In the genomic region with DNA sequence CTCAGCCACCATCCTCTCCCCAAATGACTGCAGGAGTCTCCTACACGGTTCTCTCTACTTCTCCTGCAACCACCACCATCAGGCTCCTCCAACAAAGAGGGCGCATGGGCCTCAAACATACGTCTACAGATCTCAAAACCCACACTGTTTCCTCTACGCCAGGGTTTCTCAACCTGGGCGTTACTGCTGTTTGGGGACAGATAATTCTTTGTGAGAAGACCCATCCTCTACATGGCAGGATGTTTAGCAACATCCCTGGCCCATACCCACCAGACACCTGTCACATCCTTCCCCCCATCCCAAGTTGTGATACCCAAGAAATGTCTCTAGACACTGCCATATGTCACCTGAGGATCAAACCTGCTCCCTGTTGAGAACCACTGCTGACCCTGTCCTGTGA, we compare ENCODE assay signal across 13 cellular contexts. TPM values are rescaled to one million over a fixed set of nuclear protein-coding genes. Genes with fewer than 3 reads are reported as not detected.
DNase-seq lines count a peak whose midpoint lies in the region; ATAC-seq and TF ChIP-seq lines count a peak whose summit lies in the region.
"Had no signal": no experiment of that assay in that cellular context is flagged by ENCODE, and none has a peak within 500 bp of the region (broad histone marks: within the 10 kb centered on the region; RNA-seq: fewer than 3 reads in every experiment).

No MANE protein-coding gene starts in this region.

- peak overlapping the region; percentile 92 for H3K27ac Mint-ChIP-seq in T-helper 17 cell
- H3K27ac Mint-ChIP-seq in type B pancreatic cell: peak overlapping the region; percentile 32

- no peak for TF ChIP-seq CTCF in type B pancreatic cell (conservative IDR thresholded peaks at IDR 0.05)
- no peak for TF ChIP-seq CTCF in body of pancreas (IDR thresholded peaks at IDR 0.05)

- no peak overlapping the region for H3K27ac ChIP-seq in body of pancreas

- peaks cover 72% of the 10 kb centered on the region for H3K4me1 Mint-ChIP-seq in T-helper 17 cell
- peaks cover 31% of the 10 kb centered on the region for H3K4me1 Mint-ChIP-seq in type B pancreatic cell (ENCODE audit: unreplicated experiment)

- H3K27me3 ChIP-seq in body of pancreas: no peaks in the 10 kb centered on the region

- peak; percentile 35 for ATAC-seq in T-helper 17 cell
- ATAC-seq in HG03442 (IDR thresholded peaks at IDR 0.05; ENCODE audit: unreplicated experiment): no peak
- ATAC-seq in body of pancreas: no peak

- no peak overlapping the region for H3K4me3 ChIP-seq in body of pancreas

- H3K4me1 ChIP-seq in body of pancreas: peaks cover 50% of the 10 kb centered on the region

- H3K27me3 Mint-ChIP-seq in T-helper 17 cell: no peaks in the 10 kb centered on the region
- no peaks in the 10 kb centered on the region for H3K27me3 Mint-ChIP-seq in type B pancreatic cell

- no peak for TF ChIP-seq POLR2A in body of pancreas (IDR thresholded peaks at IDR 0.05)

- H3K36me3 Mint-ChIP-seq in T-helper 17 cell (ENCODE audit: low read depth) (peaks cover 9% of the 10 kb centered on the region), type B pancreatic cell (peaks cover 18% of the 10 kb centered on the region)

- peak overlapping the region; percentile 98 for H3K4me3 Mint-ChIP-seq in T-helper 17 cell
- no peak overlapping the region for H3K4me3 Mint-ChIP-seq in type B pancreatic cell

- H3K9me3 ChIP-seq in T-helper 17 cell (ENCODE audit: control insufficient read depth, low read length, poor library complexity, severe bottlenecking) (no peaks in the 10 kb centered on the region), body of pancreas (no peaks in the 10 kb centered on the region)

- intact Hi-C loops in body of pancreas (cut with DNase I): no loop called here

- peak in 5 of 6 experiments; percentile 41 to 59 (median 54) for DNase-seq in stimulated activated naive CD4-positive, alpha-beta T cell (lab: John Stamatoyannopoulos, UW)
- no peak for DNase-seq in stimulated activated naive CD4-positive, alpha-beta T cell treated with Interleukin-2 at 50 U/mL for 16 hours (lab: John Stamatoyannopoulos, UW)
- DNase-seq in T-helper 17 cell (peak in 2 of 3 donors; percentile 18 to 40), type B pancreatic cell (ENCODE audit: extremely low spot score, unreplicated experiment) (no peak), body of pancreas (no peak), NCI-H146 treated with DMSO at 0.1 percent for 48 hours (lab: John Stamatoyannopoulos, UW; ENCODE audit: unreplicated experiment) (no peak)
- peak; percentile 53 for DNase-seq in central memory CD4-positive, alpha-beta T cell
- DNase-seq: C1 segment of cervical spinal cord, cortex of kidney, islet precursor cell, NCI-H2081 treated with DMSO at 0.1 percent for 48 hours had no signal

- H3K9me3 Mint-ChIP-seq in type B pancreatic cell: no peaks in the 10 kb centered on the region

- 68 to 73% methylated on average over 5 of the region's 5 CpGs for WGBS in body of pancreas, 2 donors

- H3K36me3 ChIP-seq in body of pancreas (replicated peaks in 1 of 2; ENCODE audit: insufficient read depth in 1 of 2, low read depth in 2 of 2): peaks cover 0 to 4% of the 10 kb centered on the region in 2 donors

RNA-seq across cellular contexts. Expression of gene ELMO2, which starts 45.0 kb away (rescaled TPM):
- 100 to 1,000 TPM; 104 to 107 TPM for total RNA-seq in T-helper 17 cell
- 35.1 and 49.1 TPM in 2 replicates for total RNA-seq in type B pancreatic cell (ENCODE audit: low replicate concordance)
- 10 to 100 TPM; 35.0 to 37.6 TPM for total RNA-seq in body of pancreas

RNA-seq across cellular contexts. Expression of gene CDH22, which starts 53.1 kb away (rescaled TPM):
- total RNA-seq in T-helper 17 cell (not detected), type B pancreatic cell (ENCODE audit: low replicate concordance) (1.3 and 1.8 TPM in 2 replicates), body of pancreas (1 to 10 TPM; 1.3 to 2.1 TPM)
- total RNA-seq: T-helper 2 cell treated with Interferon-gamma antibody and Interleukin-4, amounts not matched to agents 100 ng/mL and 5 ng/mL, for 36 hours had no signal

Comparison
In these comparisons a context has a peak if more than half of its experiments do, and no peak if none do; other contexts are left out.
1. DNase-seq: peak in stimulated activated naive CD4-positive, alpha-beta T cell (5 of 6), T-helper 17 cell (2 of 3) and central memory CD4-positive, alpha-beta T cell (single experiment); none in stimulated activated naive CD4-positive, alpha-beta T cell treated with Interleukin-2 at 50 U/mL for 16 hours (single experiment), type B pancreatic cell (single experiment), body of pancreas (0 of 4) and NCI-H146 treated with DMSO at 0.1 percent for 48 hours (single experiment).